In the genomic region with DNA sequence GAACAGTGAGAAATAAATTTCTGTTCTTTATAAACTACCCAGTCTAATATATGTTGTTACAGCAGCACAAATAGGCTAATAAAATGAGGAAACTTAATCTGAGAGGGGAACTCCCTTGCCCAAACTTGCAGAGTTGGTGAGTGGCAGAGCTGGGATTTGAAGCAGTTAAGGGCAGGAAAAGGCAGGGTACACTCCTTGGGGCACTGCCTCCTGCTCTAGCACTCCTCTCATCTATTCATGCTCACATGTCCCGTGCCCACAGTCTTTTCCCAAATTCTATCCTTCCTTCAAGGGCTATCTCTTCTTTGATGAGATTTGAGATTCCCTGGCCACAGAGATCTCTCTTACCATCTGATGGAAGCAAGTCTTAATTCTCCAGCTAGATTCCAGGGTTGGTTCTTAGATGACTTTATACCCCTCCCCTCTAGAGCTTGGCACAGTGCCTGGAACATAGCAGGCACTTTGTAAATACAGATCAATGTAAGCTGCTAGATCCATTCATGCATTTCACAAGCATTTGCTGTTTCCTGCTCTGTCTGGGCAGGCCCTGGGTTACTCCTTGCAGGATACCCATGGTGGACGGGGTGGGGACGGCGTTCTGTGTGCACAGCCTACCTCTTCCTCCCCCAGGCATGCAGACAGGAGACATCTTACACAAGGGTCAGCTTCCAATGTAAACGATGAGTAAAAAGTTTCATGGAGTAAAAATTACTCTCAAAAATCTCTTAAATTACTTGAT, we compare ENCODE assay signal across 11 cellular contexts. TPM values are rescaled to one million over a fixed set of nuclear protein-coding genes. Genes with fewer than 3 reads are reported as not detected.
DNase-seq lines count a peak whose midpoint lies in the region; ATAC-seq and TF ChIP-seq lines count a peak whose summit lies in the region.
"Had no signal": no experiment of that assay in that cellular context is flagged by ENCODE, and none has a peak within 500 bp of the region (broad histone marks: within the 10 kb centered on the region; RNA-seq: fewer than 3 reads in every experiment).

No MANE protein-coding gene starts in this region.

- peaks cover 1% of the 10 kb centered on the region for H3K4me1 Mint-ChIP-seq in activated CD4-positive, alpha-beta T cell treated with anti-CD3 and anti-CD28 coated beads, Interleukin-2, amount 10 ng/mL, durations not matched to agents 7 days and 5 days

- H4K20me1 ChIP-seq in osteoblast (ENCODE audit: insufficient read depth, low read length): no peaks in the 10 kb centered on the region

- peaks cover 1% of the 10 kb centered on the region for H3K27me3 Mint-ChIP-seq in activated CD4-positive, alpha-beta T cell treated with anti-CD3 and anti-CD28 coated beads, Interleukin-2, amount 10 ng/mL, durations not matched to agents 7 days and 5 days

- no peaks in the 10 kb centered on the region for H3K79me2 ChIP-seq in osteoblast (ENCODE audit: insufficient read depth, low read length)

- H2AFZ ChIP-seq in osteoblast (ENCODE audit: low read length): peak overlapping the region; percentile 22

- H3K36me3 ChIP-seq in osteoblast (ENCODE audit: insufficient read depth, low read length): no peaks in the 10 kb centered on the region

- H3K9me3 Mint-ChIP-seq in activated CD4-positive, alpha-beta T cell treated with anti-CD3 and anti-CD28 coated beads, Interleukin-2, amount 10 ng/mL, durations not matched to agents 7 days and 5 days: no peaks in the 10 kb centered on the region

- peak; percentile 6 for DNase-seq in EH (ENCODE audit: low read depth)
- peak; percentile 89 for DNase-seq in NCI-H2171 treated with DMSO at 0.1 percent for 48 hours (lab: John Stamatoyannopoulos, UW)
- DNase-seq in choroid plexus epithelial cell (ENCODE audit: low read depth): peak; percentile 77
- DNase-seq in osteoblast (ENCODE audit: insufficient read length, low spot score, missing footprints): no peak
- no peak for DNase-seq in activated CD4-positive, alpha-beta T cell treated with anti-CD3 and anti-CD28 coated beads, Interleukin-2, amount 10 ng/mL, durations not matched to agents 7 days and 5 days
- no peak for DNase-seq in activated CD8-positive, alpha-beta memory T cell treated with anti-CD3 and anti-CD28 coated beads for 24 hours
- DNase-seq in superior temporal gyrus (ENCODE audit: extremely low spot score): no peak
- DNase-seq: left ventricle myocardium superior; stimulated activated naive CD4-positive, alpha-beta T cell had no signal

- no peak overlapping the region for H3K27ac Mint-ChIP-seq in activated CD4-positive, alpha-beta T cell treated with anti-CD3 and anti-CD28 coated beads, Interleukin-2, amount 10 ng/mL, durations not matched to agents 7 days and 5 days

- CTCF ChIA-PET in activated CD4-positive, alpha-beta T cell treated with anti-CD3 and anti-CD28 coated beads, Interleukin-2, amount 10 ng/mL, durations not matched to agents 7 days and 5 days (lab: Charles Lee): interaction anchor here (0.8 to 1.4 kb wide), 2 partner anchors 14 to 18 kb away, joined by 3 read pairs; no protein-coding TSS in a partner anchor

- H3K36me3 Mint-ChIP-seq in activated CD4-positive, alpha-beta T cell treated with anti-CD3 and anti-CD28 coated beads, Interleukin-2, amount 10 ng/mL, durations not matched to agents 7 days and 5 days (ENCODE audit: low read depth): no peaks in the 10 kb centered on the region

- ATAC-seq in HG03342 (IDR thresholded peaks at IDR 0.05; ENCODE audit: unreplicated experiment): no peak
- ATAC-seq: left ventricle myocardium superior had no signal

- no peaks in the 10 kb centered on the region for H3K9me3 ChIP-seq in osteoblast (ENCODE audit: low read depth, low read length)

- no peaks in the 10 kb centered on the region for H3K27me3 ChIP-seq in osteoblast (ENCODE audit: insufficient read depth, low read length)

- TF ChIP-seq CTCF in choroid plexus epithelial cell (conservative IDR thresholded peaks at IDR 0.05; ENCODE audit: low read depth, low read length) (no peak), osteoblast (IDR thresholded peaks at IDR 0.05; ENCODE audit: extremely low read depth, low read depth, low read length) (no peak)

- H3K4me1 ChIP-seq in osteoblast (ENCODE audit: insufficient read depth, low read length): no peaks in the 10 kb centered on the region

- H3K4me3 ChIP-seq in choroid plexus epithelial cell (ENCODE audit: low read depth, low read length) (no peak overlapping the region), osteoblast (ENCODE audit: insufficient read depth, low read length) (no peak overlapping the region)
- H3K4me3 ChIP-seq: skin epidermis had no signal

- H3K4me2 ChIP-seq in osteoblast (ENCODE audit: insufficient read depth, low read length): no peak overlapping the region

- no peak overlapping the region for H3K4me3 Mint-ChIP-seq in activated CD4-positive, alpha-beta T cell treated with anti-CD3 and anti-CD28 coated beads, Interleukin-2, amount 10 ng/mL, durations not matched to agents 7 days and 5 days

- POLR2A ChIA-PET in activated CD4-positive, alpha-beta T cell treated with anti-CD3 and anti-CD28 coated beads, Interleukin-2, amount 10 ng/mL, durations not matched to agents 7 days and 5 days (lab: Charles Lee): no interaction called here

- H3K27ac ChIP-seq in osteoblast (ENCODE audit: low read depth, low read length): no peak overlapping the region
- H3K27ac ChIP-seq: skin epidermis had no signal

RNA-seq across cellular contexts. Expression of a gene that starts 39.2 kb away (rescaled TPM):
- total RNA-seq in osteoblast: not detected in 2 replicates
- not detected for total RNA-seq in activated CD4-positive, alpha-beta T cell treated with anti-CD3 and anti-CD28 coated beads, Interleukin-2, amount 10 ng/mL, durations not matched to agents 7 days and 5 days
- total RNA-seq: left ventricle myocardium superior had no signal

RNA-seq across cellular contexts. Expression of a gene that starts 49.1 kb away (rescaled TPM):
- 54.5 and 56.8 TPM in 2 replicates for total RNA-seq in osteoblast
- total RNA-seq in activated CD4-positive, alpha-beta T cell treated with anti-CD3 and anti-CD28 coated beads, Interleukin-2, amount 10 ng/mL, durations not matched to agents 7 days and 5 days: 10 to 100 TPM; 62.8 to 68.2 TPM

RNA-seq across cellular contexts. Expression of a gene that starts 52.3 kb away (rescaled TPM):
- total RNA-seq in osteoblast: under 0.01 and 0.29 TPM in 2 replicates
- under 1 TPM in 1 of 2 experiments, not detected in 1; 0.10 TPM for total RNA-seq in activated CD4-positive, alpha-beta T cell treated with anti-CD3 and anti-CD28 coated beads, Interleukin-2, amount 10 ng/mL, durations not matched to agents 7 days and 5 days
- total RNA-seq: left ventricle myocardium superior had no signal

Comparison
In these comparisons a context has a peak if more than half of its experiments do, and no peak if none do; other contexts are left out.
1. DNase-seq: peak in EH (single experiment), NCI-H2171 treated with DMSO at 0.1 percent for 48 hours (single experiment) and choroid plexus epithelial cell (single experiment); none in osteoblast (single experiment), activated CD4-positive, alpha-beta T cell treated with anti-CD3 and anti-CD28 coated beads, Interleukin-2, amount 10 ng/mL, durations not matched to agents 7 days and 5 days (single experiment), activated CD8-positive, alpha-beta memory T cell treated with anti-CD3 and anti-CD28 coated beads for 24 hours (single experiment) and superior temporal gyrus (single experiment).